ENCODE assay signal across 1 cellular context in the genomic region with DNA sequence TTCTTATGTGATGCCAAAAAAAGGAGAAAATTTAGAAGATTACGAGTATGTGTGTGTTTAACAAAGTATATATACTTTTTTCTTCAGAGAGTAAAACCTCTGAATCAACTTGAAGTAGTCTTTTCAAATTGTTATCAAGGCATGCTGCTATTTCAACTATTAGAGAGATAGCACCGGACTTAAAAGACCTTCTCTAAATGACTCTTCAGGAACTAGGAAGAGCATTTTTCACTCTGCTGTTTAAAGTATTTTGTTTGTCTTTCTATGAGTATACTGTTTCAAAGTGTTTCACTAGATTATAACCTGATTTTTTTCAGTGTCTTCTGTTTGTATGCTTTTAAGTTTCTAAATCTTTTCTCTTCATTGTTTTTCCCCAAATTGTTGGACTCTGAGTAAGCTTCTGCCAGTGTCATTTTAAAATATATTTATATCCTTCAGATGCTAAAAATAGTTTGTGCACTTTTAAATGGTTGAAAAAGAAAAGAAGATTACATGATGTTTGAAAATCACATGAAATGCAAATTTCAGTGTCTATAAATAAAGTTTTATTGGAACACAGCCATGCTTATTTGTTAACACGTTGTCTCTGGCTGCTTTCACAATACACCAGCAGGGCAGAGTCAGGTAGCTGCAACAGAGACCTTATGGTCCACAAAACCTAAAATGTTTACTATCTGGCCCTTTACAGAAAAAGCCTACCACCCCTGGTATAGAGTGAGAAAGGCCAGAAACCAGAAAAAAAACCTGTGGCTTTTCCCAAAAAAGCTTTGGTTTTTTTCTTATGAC.
TF ChIP-seq lines count a peak whose summit lies in the region.

No MANE protein-coding gene starts in this region.

TF ChIP-seq in GM23338, 12 proteins besides CTCF, POLR2A, EP300 and RAD21 (continued from another document):
- TF ChIP-seq, protein P1, sequence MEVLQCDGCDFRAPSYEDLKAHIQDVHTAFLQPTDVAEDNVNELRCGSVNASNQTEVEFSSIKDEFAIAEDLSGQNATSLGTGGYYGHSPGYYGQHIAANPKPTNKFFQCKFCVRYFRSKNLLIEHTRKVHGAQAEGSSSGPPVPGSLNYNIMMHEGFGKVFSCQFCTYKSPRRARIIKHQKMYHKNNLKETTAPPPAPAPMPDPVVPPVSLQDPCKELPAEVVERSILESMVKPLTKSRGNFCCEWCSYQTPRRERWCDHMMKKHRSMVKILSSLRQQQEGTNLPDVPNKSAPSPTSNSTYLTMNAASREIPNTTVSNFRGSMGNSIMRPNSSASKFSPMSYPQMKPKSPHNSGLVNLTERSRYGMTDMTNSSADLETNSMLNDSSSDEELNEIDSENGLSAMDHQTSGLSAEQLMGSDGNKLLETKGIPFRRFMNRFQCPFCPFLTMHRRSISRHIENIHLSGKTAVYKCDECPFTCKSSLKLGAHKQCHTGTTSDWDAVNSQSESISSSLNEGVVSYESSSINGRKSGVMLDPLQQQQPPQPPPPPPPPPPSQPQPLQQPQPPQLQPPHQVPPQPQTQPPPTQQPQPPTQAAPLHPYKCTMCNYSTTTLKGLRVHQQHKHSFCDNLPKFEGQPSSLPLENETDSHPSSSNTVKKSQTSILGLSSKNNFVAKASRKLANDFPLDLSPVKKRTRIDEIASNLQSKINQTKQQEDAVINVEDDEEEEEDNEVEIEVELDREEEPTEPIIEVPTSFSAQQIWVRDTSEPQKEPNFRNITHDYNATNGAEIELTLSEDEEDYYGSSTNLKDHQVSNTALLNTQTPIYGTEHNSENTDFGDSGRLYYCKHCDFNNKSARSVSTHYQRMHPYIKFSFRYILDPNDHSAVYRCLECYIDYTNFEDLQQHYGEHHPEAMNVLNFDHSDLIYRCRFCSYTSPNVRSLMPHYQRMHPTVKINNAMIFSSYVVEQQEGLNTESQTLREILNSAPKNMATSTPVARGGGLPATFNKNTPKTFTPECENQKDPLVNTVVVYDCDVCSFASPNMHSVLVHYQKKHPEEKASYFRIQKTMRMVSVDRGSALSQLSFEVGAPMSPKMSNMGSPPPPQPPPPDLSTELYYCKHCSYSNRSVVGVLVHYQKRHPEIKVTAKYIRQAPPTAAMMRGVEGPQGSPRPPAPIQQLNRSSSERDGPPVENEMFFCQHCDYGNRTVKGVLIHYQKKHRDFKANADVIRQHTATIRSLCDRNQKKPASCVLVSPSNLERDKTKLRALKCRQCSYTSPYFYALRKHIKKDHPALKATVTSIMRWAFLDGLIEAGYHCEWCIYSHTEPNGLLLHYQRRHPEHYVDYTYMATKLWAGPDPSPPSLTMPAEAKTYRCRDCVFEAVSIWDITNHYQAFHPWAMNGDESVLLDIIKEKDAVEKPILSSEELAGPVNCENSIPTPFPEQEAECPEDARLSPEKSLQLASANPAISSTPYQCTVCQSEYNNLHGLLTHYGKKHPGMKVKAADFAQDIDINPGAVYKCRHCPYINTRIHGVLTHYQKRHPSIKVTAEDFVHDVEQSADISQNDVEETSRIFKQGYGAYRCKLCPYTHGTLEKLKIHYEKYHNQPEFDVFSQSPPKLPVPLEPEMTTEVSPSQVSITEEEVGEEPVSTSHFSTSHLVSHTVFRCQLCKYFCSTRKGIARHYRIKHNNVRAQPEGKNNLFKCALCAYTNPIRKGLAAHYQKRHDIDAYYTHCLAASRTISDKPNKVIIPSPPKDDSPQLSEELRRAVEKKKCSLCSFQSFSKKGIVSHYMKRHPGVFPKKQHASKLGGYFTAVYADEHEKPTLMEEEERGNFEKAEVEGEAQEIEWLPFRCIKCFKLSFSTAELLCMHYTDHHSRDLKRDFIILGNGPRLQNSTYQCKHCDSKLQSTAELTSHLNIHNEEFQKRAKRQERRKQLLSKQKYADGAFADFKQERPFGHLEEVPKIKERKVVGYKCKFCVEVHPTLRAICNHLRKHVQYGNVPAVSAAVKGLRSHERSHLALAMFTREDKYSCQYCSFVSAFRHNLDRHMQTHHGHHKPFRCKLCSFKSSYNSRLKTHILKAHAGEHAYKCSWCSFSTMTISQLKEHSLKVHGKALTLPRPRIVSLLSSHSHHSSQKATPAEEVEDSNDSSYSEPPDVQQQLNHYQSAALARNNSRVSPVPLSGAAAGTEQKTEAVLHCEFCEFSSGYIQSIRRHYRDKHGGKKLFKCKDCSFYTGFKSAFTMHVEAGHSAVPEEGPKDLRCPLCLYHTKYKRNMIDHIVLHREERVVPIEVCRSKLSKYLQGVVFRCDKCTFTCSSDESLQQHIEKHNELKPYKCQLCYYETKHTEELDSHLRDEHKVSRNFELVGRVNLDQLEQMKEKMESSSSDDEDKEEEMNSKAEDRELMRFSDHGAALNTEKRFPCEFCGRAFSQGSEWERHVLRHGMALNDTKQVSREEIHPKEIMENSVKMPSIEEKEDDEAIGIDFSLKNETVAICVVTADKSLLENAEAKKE (CRISPR knock-in tag; IDR thresholded peaks at IDR 0.05), result no peak
